ENCODE assay signal across 1 cellular context in the genomic region with DNA sequence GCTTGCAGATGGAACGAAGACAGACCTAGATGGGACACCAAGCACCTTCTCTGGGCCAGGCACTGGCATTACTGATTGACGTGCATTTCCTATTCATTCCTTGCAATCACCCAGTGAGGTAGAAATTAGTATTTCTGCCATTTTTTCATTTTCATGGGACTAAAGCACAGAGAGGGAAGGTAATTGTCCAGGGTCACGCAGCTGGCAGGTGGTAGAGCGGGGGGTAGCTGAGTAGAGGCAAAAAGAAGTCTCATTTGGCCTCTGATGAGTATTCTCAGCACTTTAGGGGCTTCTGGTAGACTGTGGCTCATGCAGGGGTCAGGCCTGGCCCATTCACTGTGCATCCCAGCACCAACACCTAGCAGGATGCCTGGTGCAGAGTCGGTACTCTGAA.
TF ChIP-seq lines count a peak whose summit lies in the region.

No MANE protein-coding gene starts in this region.

TF ChIP-seq in H1, 55 proteins besides CTCF, POLR2A, EP300 and RAD21:
- TF ChIP-seq, protein P1, sequence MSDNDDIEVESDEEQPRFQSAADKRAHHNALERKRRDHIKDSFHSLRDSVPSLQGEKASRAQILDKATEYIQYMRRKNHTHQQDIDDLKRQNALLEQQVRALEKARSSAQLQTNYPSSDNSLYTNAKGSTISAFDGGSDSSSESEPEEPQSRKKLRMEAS (IDR thresholded peaks at IDR 0.05): 0 out of 2 replicates have a peak, but pooled peaks have one; percentile 14
- TF ChIP-seq SP4 (IDR thresholded peaks at IDR 0.05; ENCODE audit: low read length): no peak
- TF ChIP-seq CHD2 (IDR thresholded peaks at IDR 0.05; ENCODE audit: low read length): no peak
- TF ChIP-seq RFX5 (IDR thresholded peaks at IDR 0.05; ENCODE audit: borderline replicate concordance, low read depth, low read length): no peak
